ENCODE assay signal across 8 cellular contexts in genomic region chr3:172102123-172102882, GRCh38.
DNase-seq lines count a peak whose midpoint lies in the region; ATAC-seq lines count a peak whose summit lies in the region.

No MANE protein-coding gene starts in this region.

- H3K9me3 ChIP-seq in GM23248 (ENCODE audit: low read depth) = no peaks in the 10 kb centered on the region

- H3K4me1 ChIP-seq in mesendoderm (ENCODE audit: control insufficient read depth, low read depth, low read length) = peaks cover 6% of the 10 kb centered on the region
- H3K4me1 ChIP-seq in GM23248 (ENCODE audit: insufficient read depth) = peaks cover 66% of the 10 kb centered on the region

- no peak overlapping the region for H3K9ac ChIP-seq in mesendoderm (ENCODE audit: low read length)
- H3K9ac ChIP-seq in GM23248 = no peak overlapping the region

- H3F3A ChIP-seq in GM23248 (ENCODE audit: insufficient read depth) = peaks cover 65% of the 10 kb centered on the region

- no peak overlapping the region for H2AK5ac ChIP-seq in mesendoderm (ENCODE audit: low read length)

- H3K79me2 ChIP-seq in mesendoderm (ENCODE audit: control insufficient read depth, insufficient read depth, low read length) = peaks cover 58% of the 10 kb centered on the region
- peaks cover 100% of the 10 kb centered on the region for H3K79me2 ChIP-seq in GM23248 (ENCODE audit: insufficient read depth)

- H3K27me3 ChIP-seq in mesendoderm (ENCODE audit: insufficient read depth, low read length, poor library complexity) (no peaks in the 10 kb centered on the region), GM23248 (replicated peaks; ENCODE audit: insufficient read depth) (no peaks in the 10 kb centered on the region)

- H3K9me3 Mint-ChIP-seq in activated naive CD8-positive, alpha-beta T cell treated with anti-CD3 and anti-CD28 coated beads, Interleukin-2, amount 10 ng/mL, durations not matched to agents 7 days and 5 days = no peaks in the 10 kb centered on the region

- no peak overlapping the region for H2AFZ ChIP-seq in GM23248

- H3K4me3 ChIP-seq in mesendoderm (ENCODE audit: low read length) (no peak overlapping the region), GM23248 (no peak overlapping the region)

- peaks cover 2% of the 10 kb centered on the region for H3K27me3 Mint-ChIP-seq in activated naive CD8-positive, alpha-beta T cell treated with anti-CD3 and anti-CD28 coated beads, Interleukin-2, amount 10 ng/mL, durations not matched to agents 7 days and 5 days

- no peak overlapping the region for H3K18ac ChIP-seq in mesendoderm (ENCODE audit: low read length)

- no peaks in the 10 kb centered on the region for H3K36me3 ChIP-seq in mesendoderm (ENCODE audit: control insufficient read depth, insufficient read depth, low read length)
- no peaks in the 10 kb centered on the region; the same call in 1 of the 2 replicates for H3K36me3 ChIP-seq in GM23248 (ENCODE audit: low read depth)

- ATAC-seq in activated naive CD8-positive, alpha-beta T cell treated with anti-CD3 and anti-CD28 coated beads, Interleukin-2, amount 10 ng/mL, durations not matched to agents 7 days and 5 days (ENCODE audit: low read depth) = peak; percentile 62
- ATAC-seq in HG03442 (IDR thresholded peaks at IDR 0.05; ENCODE audit: unreplicated experiment) = no peak

- H3K9me2 ChIP-seq in GM23248 (ENCODE audit: insufficient read depth) = no peaks in the 10 kb centered on the region

- WGBS in mesendoderm (ENCODE audit: extremely low coverage, insufficient coverage, low lambda C conversion rate) = no CpG with 5 or more reads among the region's 5 CpGs
- WGBS in GM23248 (ENCODE audit: low coverage in 1 of 2, low lambda C conversion rate in 2 of 2, missing lambda C conversion rate in 2 of 2), 2 experiments = 86 to 89% methylated on average over 5 of the region's 5 CpGs

- no peak overlapping the region for H3K27ac ChIP-seq in mesendoderm (ENCODE audit: low read depth, low read length)
- no peak overlapping the region for H3K27ac ChIP-seq in GM23248

- POLR2A ChIA-PET in activated naive CD8-positive, alpha-beta T cell treated with anti-CD3 and anti-CD28 coated beads, Interleukin-2, amount 10 ng/mL, durations not matched to agents 7 days and 5 days (lab: Charles Lee) = interaction anchor here (1.6 kb wide), 1 partner anchor 8 kb away, joined by 3 read pairs; no protein-coding TSS in a partner anchor

- in situ Hi-C loops in GM23248 (cut with MboI) = no loop called here

- no peak overlapping the region for H2BK5ac ChIP-seq in mesendoderm (ENCODE audit: low read length)

- H4K5ac ChIP-seq in mesendoderm (ENCODE audit: low read length) = no peak overlapping the region

- H3K4ac ChIP-seq in mesendoderm (ENCODE audit: low read depth, low read length) = no peak overlapping the region

- H3K4me2 ChIP-seq in mesendoderm (ENCODE audit: low read length) (no peak overlapping the region), GM23248 (ENCODE audit: unreplicated experiment) (no peak overlapping the region)

- no peak overlapping the region for H2BK15ac ChIP-seq in mesendoderm (replicated peaks; ENCODE audit: low read depth)

- H2BK120ac ChIP-seq in mesendoderm (ENCODE audit: low read depth, low read length) = no peak overlapping the region

- peak; percentile 24 for DNase-seq in NCI-H510A treated with DMSO at 0.1 percent for 48 hours (lab: John Stamatoyannopoulos, UW)
- no peak for DNase-seq in NCI-H510A (lab: John Stamatoyannopoulos, UW)
- peak; percentile 66 for DNase-seq in NCI-H2029 treated with DMSO at 0.1 percent for 48 hours (lab: John Stamatoyannopoulos, UW)
- DNase-seq in activated naive CD8-positive, alpha-beta T cell treated with anti-CD3 and anti-CD28 coated beads, Interleukin-2, amount 10 ng/mL, durations not matched to agents 7 days and 5 days = peak; percentile 47
- peak; percentile 18 for DNase-seq in stimulated activated CD4-positive, alpha-beta T cell treated with anti-CD3 and anti-CD28 coated beads, Interleukin-2, amount 100 ng/mL, for 4 hours (ENCODE audit: low read depth)
- no peak for DNase-seq in mesendoderm
- DNase-seq in GM23248 = no peak

- H4K8ac ChIP-seq in mesendoderm (ENCODE audit: low read depth, low read length) = no peak overlapping the region

- peak overlapping the region; percentile 56 for H3K4me3 Mint-ChIP-seq in activated naive CD8-positive, alpha-beta T cell treated with anti-CD3 and anti-CD28 coated beads, Interleukin-2, amount 10 ng/mL, durations not matched to agents 7 days and 5 days

- no peak overlapping the region for H3K56ac ChIP-seq in mesendoderm (ENCODE audit: low read length)

- peak overlapping the region; percentile 41 for H3K27ac Mint-ChIP-seq in activated naive CD8-positive, alpha-beta T cell treated with anti-CD3 and anti-CD28 coated beads, Interleukin-2, amount 10 ng/mL, durations not matched to agents 7 days and 5 days

- peaks cover 52% of the 10 kb centered on the region for H3K4me1 Mint-ChIP-seq in activated naive CD8-positive, alpha-beta T cell treated with anti-CD3 and anti-CD28 coated beads, Interleukin-2, amount 10 ng/mL, durations not matched to agents 7 days and 5 days

- H3K36me3 Mint-ChIP-seq in activated naive CD8-positive, alpha-beta T cell treated with anti-CD3 and anti-CD28 coated beads, Interleukin-2, amount 10 ng/mL, durations not matched to agents 7 days and 5 days = peaks cover 6% of the 10 kb centered on the region

- H3K23ac ChIP-seq in mesendoderm (ENCODE audit: low read length) = no peak overlapping the region

- H3K79me1 ChIP-seq in mesendoderm (ENCODE audit: low read length) = peaks cover 6% of the 10 kb centered on the region

- peaks cover 36% of the 10 kb centered on the region for H4K20me1 ChIP-seq in GM23248 (ENCODE audit: insufficient read depth)

Comparison
In these comparisons a context has a peak if more than half of its experiments do, and no peak if none do; other contexts are left out.
1. DNase-seq: peak in NCI-H510A treated with DMSO at 0.1 percent for 48 hours (single experiment), NCI-H2029 treated with DMSO at 0.1 percent for 48 hours (single experiment), activated naive CD8-positive, alpha-beta T cell treated with anti-CD3 and anti-CD28 coated beads, Interleukin-2, amount 10 ng/mL, durations not matched to agents 7 days and 5 days (single experiment) and stimulated activated CD4-positive, alpha-beta T cell treated with anti-CD3 and anti-CD28 coated beads, Interleukin-2, amount 100 ng/mL, for 4 hours (single experiment); none in NCI-H510A (single experiment), mesendoderm (single experiment) and GM23248 (single experiment).